ENCODE assay signal across 24 cellular contexts in genomic region chr3:165211749-165212148, GRCh38. TPM values are rescaled to one million over a fixed set of nuclear protein-coding genes. Genes with fewer than 3 reads are reported as not detected.
"Had no signal": no experiment of that assay in that cellular context is flagged by ENCODE, and none has a peak within 500 bp of the region (broad histone marks: within the 10 kb centered on the region; RNA-seq: fewer than 3 reads in every experiment).

No MANE protein-coding gene starts in this region.

- H3K4me1 ChIP-seq: prostate gland, right atrium auricular region, vagina had no signal

- ATAC-seq: left ventricle myocardium superior; stimulated activated naive CD8-positive, alpha-beta T cell treated with anti-CD3 and anti-CD28 coated beads, Interleukin-15, amount 100 ng/mL, for 72 hours had no signal

- DNase-seq: activated B cell treated with CpG ODN at 0.5 μM for 24 hours; activated CD4-positive, alpha-beta memory T cell treated with anti-CD3 and anti-CD28 coated beads, Interleukin-2, amount 10 ng/mL, durations not matched to agents 7 days and 5 days; activated CD4-positive, alpha-beta T cell treated with anti-CD3 and anti-CD28 coated beads for 48 hours; activated naive CD4-positive, alpha-beta T cell treated with Interleukin-2 at 50 U/mL for 16 hours; activated T-cell treated with anti-CD3 and anti-CD28 coated beads, Interleukin-2, amount 50 U/mL, for 1 hour; anterior cingulate cortex; caudate nucleus; erythroblast; head of caudate nucleus; left ventricle myocardium superior; naive B cell; stimulated activated CD4-positive, alpha-beta T cell treated with anti-CD3 and anti-CD28 coated beads, Interleukin-15, amount 100 ng/mL, for 24 hours; stimulated activated CD4-positive, alpha-beta T cell treated with anti-CD3 and anti-CD28 coated beads, Interleukin-2, amount 100 ng/mL, for 48 hours; stimulated activated naive CD8-positive, alpha-beta T cell treated with anti-CD3 and anti-CD28 coated beads, Interleukin-15, amount 100 ng/mL, for 72 hours; T-helper 9 cell; transverse colon had no signal

- H3K4me3 ChIP-seq: prostate gland, right atrium auricular region, suprapubic skin, transverse colon, vagina had no signal

- H3K9me3 ChIP-seq: prostate gland, right atrium auricular region, suprapubic skin, transverse colon, vagina had no signal

- H3K36me3 ChIP-seq: prostate gland, right atrium auricular region, suprapubic skin, transverse colon, vagina had no signal

- H3K27ac ChIP-seq: prostate gland, right atrium auricular region, suprapubic skin, transverse colon, vagina had no signal

- H3K27me3 ChIP-seq: right atrium auricular region, suprapubic skin, transverse colon, vagina had no signal

RNA-seq across cellular contexts. Expression of gene SLITRK3, which starts 15.6 kb away (rescaled TPM):
- total RNA-seq: activated B cell treated with CpG ODN at 0.5 μM for 24 hours; activated CD4-positive, alpha-beta memory T cell treated with anti-CD3 and anti-CD28 coated beads, Interleukin-2, amount 10 ng/mL, durations not matched to agents 7 days and 5 days; activated T-helper 2 cell treated with anti-CD3 and anti-CD28 coated beads, Interferon-gamma antibody, Interleukin-2, Interleukin-4, amounts not matched to agents 10 μg/mL and 5 μg/mL and 100 μg/mL, durations not matched to agents 14 hours and 24 hours and 36 hours; kidney epithelial cell; left ventricle myocardium superior; mononuclear cell; osteoblast had no signal
